In genomic region chr1:46171872-46172271, GRCh38 we compare ENCODE assay signal across 11 cellular contexts. TPM values are rescaled to one million over a fixed set of nuclear protein-coding genes. Genes with fewer than 3 reads are reported as not detected.
DNase-seq lines count a peak whose midpoint lies in the region; ATAC-seq, FAIRE-seq and TF ChIP-seq lines count a peak whose summit lies in the region.
"Had no signal": no experiment of that assay in that cellular context is flagged by ENCODE, and none has a peak within 500 bp of the region (broad histone marks: within the 10 kb centered on the region; RNA-seq: fewer than 3 reads in every experiment).

No MANE protein-coding gene starts in this region.

- H3K9me3 Mint-ChIP-seq in mesothelial cell of epicardium, result no peaks in the 10 kb centered on the region

- CTCF ChIA-PET in HEK293T (lab: Yijun Ruan, JAX), result interaction anchor here (0.7 kb wide), 1 partner anchor 140 kb away, joined by 3 read pairs; no protein-coding TSS in a partner anchor

- H3K27me3 Mint-ChIP-seq in mesothelial cell of epicardium (ENCODE audit: low read depth), result peaks cover 23% of the 10 kb centered on the region

- no peak overlapping the region for H3K4me3 Mint-ChIP-seq in mesothelial cell of epicardium

- FAIRE-seq in bronchial epithelial cell (lab: Jason Lieb, UNC), result no peak
- FAIRE-seq in H54 (lab: Jason Lieb, UNC), result no peak

- no peak for TF ChIP-seq POLR2A in H54 (IDR thresholded peaks at IDR 0.05; ENCODE audit: low read depth, low read length)

- intact Hi-C loops in left ventricle myocardium superior (cut with micrococcal nuclease), result no loop called here
- intact Hi-C loops in left cardiac atrium (cut with DNase I), result loop anchor here (5.0 to 10.0 kb wide), 2 partner anchors 40 to 57 kb away; partner anchors contain the start of gene PIK3R3 (in 1 of the 2)

- POLR2A ChIA-PET in HEK293T (lab: Yijun Ruan, JAX), result interaction anchor here (1.5 kb wide), 1 partner anchor 41 kb away, joined by 4 read pairs; no protein-coding TSS in a partner anchor

- TF ChIP-seq CTCF in bronchial epithelial cell (IDR thresholded peaks at IDR 0.05; ENCODE audit: insufficient read depth, low read length, severe bottlenecking) (no peak), mesothelial cell of epicardium (IDR thresholded peaks at IDR 0.05; ENCODE audit: unreplicated experiment) (no peak)

- H3K4me3 ChIP-seq in bronchial epithelial cell (ENCODE audit: low read depth, low read length), result no peak overlapping the region
- H3K4me3 ChIP-seq: MG63, sigmoid colon had no signal

- H3K27me3 ChIP-seq in bronchial epithelial cell (ENCODE audit: control insufficient read depth, insufficient read depth, low read length), result peaks cover 2% of the 10 kb centered on the region
- H3K27me3 ChIP-seq: MG63 had no signal

- H3K36me3 Mint-ChIP-seq in mesothelial cell of epicardium, result no peaks in the 10 kb centered on the region

- DNase-seq in left ventricle myocardium superior (no peak), left cardiac atrium (no peak), bronchial epithelial cell (ENCODE audit: low read depth) (peak; percentile 49), mesothelial cell of epicardium (ENCODE audit: low spot score in 2 of 2, unreplicated experiment in 2 of 2) (peak in 1 of 2 experiments; percentile 63), H54 (ENCODE audit: insufficient read length, low spot score) (no peak), HEK293T (ENCODE audit: extremely low spot score) (no peak)
- no peak for DNase-seq in stimulated activated naive CD8-positive, alpha-beta T cell treated with anti-CD3 and anti-CD28 coated beads, Interleukin-15, Interleukin-2, amounts not matched to agents 100 U/mL and 50 U/mL, for 24 hours
- DNase-seq: MG63, sigmoid colon, T1000 had no signal

- ATAC-seq in left ventricle myocardium superior (peak; percentile 12), left cardiac atrium (no peak), HG02798 (IDR thresholded peaks at IDR 0.05; ENCODE audit: poor library complexity, unreplicated experiment) (no peak)
- ATAC-seq in stimulated activated naive CD8-positive, alpha-beta T cell treated with anti-CD3 and anti-CD28 coated beads, Interleukin-15, Interleukin-2, amounts not matched to agents 100 U/mL and 50 U/mL, for 24 hours, result no peak

- H3K36me3 ChIP-seq in bronchial epithelial cell (ENCODE audit: control insufficient read depth, insufficient read depth, low read length), result no peaks in the 10 kb centered on the region
- H3K36me3 ChIP-seq: MG63, sigmoid colon had no signal

- H3K4me1 Mint-ChIP-seq in mesothelial cell of epicardium, result peaks cover 14% of the 10 kb centered on the region

- peak overlapping the region; percentile 39 for H3K27ac Mint-ChIP-seq in mesothelial cell of epicardium

TF ChIP-seq in HEK293T, 16 proteins besides CTCF, POLR2A, EP300 and RAD21:
- no peak for TF ChIP-seq HDGF (IDR thresholded peaks at IDR 0.05; ENCODE audit: borderline replicate concordance)

RNA-seq across cellular contexts. Expression of gene TSPAN1, which starts 3.0 kb away (rescaled TPM):
- 0.72 TPM for total RNA-seq in left ventricle myocardium superior
- 1 to 10 TPM; 1.6 to 1.8 TPM for total RNA-seq in left cardiac atrium
- 42.1 and 49.4 TPM in 2 replicates for total RNA-seq in bronchial epithelial cell
- total RNA-seq in mesothelial cell of epicardium, result 0.51 to 0.63 TPM (median 0.52 TPM) in 3 replicates

RNA-seq across cellular contexts. Expression of gene P3R3URF, which starts 4.4 kb away (rescaled TPM):
- not detected for total RNA-seq in left ventricle myocardium superior
- not detected for total RNA-seq in left cardiac atrium
- not detected in 2 replicates for total RNA-seq in bronchial epithelial cell
- total RNA-seq in mesothelial cell of epicardium, result not detected in 3 replicates
- total RNA-seq: sigmoid colon had no signal

RNA-seq across cellular contexts. Expression of gene POMGNT1, which starts 26.4 kb away (rescaled TPM):
- total RNA-seq in left ventricle myocardium superior (137 TPM), left cardiac atrium (100 to 1,000 TPM in 1 of 2 donors, 10 to 100 TPM in 1; 82.8 to 106 TPM), bronchial epithelial cell (48.1 and 54.8 TPM in 2 replicates), mesothelial cell of epicardium (87.1 to 95.6 TPM (median 91.6 TPM) in 3 replicates)

RNA-seq across cellular contexts. Expression of gene LURAP1, which starts 31.3 kb away (rescaled TPM):
- 7.6 TPM for total RNA-seq in left ventricle myocardium superior
- total RNA-seq in left cardiac atrium, result 1 to 10 TPM; 4.4 to 4.5 TPM
- total RNA-seq in bronchial epithelial cell, result 4.5 and 5.5 TPM in 2 replicates
- 2.1 to 2.8 TPM (median 2.6 TPM) in 3 replicates for total RNA-seq in mesothelial cell of epicardium

RNA-seq across cellular contexts. Expression of gene PIK3R3, which starts 39.4 kb away (rescaled TPM):
- 26.2 TPM for total RNA-seq in left ventricle myocardium superior
- 10 to 100 TPM; 34.9 to 50.9 TPM for total RNA-seq in left cardiac atrium
- 1.8 and 4.0 TPM in 2 replicates for total RNA-seq in bronchial epithelial cell
- 36.2 to 41.3 TPM (median 39.0 TPM) in 3 replicates for total RNA-seq in mesothelial cell of epicardium

Comparison
In these comparisons a context has a peak if more than half of its experiments do, and no peak if none do; other contexts are left out.
1. RNA of gene TSPAN1, which starts 3.0 kb away (total RNA-seq): 42.1 to 49.4 TPM in bronchial epithelial cell; 1.6 to 1.8 TPM in left cardiac atrium, 0.72 TPM in left ventricle myocardium superior (single experiment) and 0.51 to 0.63 TPM in mesothelial cell of epicardium; every median in the first group is over 10 times any median in the second.